In the genomic region with DNA sequence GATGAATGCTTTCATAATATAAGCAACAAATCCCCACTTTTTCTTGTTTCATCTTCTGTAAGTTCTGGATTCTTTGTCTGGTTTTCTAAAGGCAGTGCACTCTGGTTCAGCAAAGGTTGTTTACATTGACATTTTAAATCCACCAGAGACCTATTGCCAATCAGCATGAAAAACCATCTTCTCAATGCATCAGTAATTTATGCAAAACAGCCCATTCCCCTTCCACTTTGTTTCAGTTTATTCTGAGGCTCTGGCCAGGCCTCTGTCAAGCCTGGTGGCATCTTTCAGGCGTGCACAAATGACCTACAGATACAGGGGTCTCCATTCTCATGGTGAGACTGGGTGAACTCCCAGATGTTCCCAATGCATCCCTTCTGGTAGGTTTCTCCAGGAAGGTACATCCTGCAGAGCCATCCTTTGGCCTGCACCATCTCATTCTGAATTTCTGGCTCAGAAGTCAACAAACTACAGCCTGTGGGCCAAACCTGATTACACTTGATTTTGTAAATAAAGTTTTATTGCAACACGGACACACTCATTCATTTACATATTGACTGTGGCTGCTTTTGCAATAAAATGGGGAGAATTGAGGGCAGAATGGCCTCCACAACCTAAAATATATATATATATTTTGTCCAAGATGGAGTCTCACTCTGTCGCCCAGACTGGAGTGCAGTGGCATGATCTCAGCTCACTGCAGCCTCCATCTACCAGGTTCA, we compare ENCODE assay signal across 19 cellular contexts.
A peak's percentile ranks its signal among the peaks of the same experiment; 100 is the strongest.
DNase-seq lines count a peak whose midpoint lies in the region; ATAC-seq, FAIRE-seq and TF ChIP-seq lines count a peak whose summit lies in the region.
"Had no signal": no experiment of that assay in that cellular context is flagged by ENCODE, and none has a peak within 500 bp of the region (broad histone marks: within the 10 kb centered on the region; RNA-seq: fewer than 3 reads in every experiment).

No MANE protein-coding gene starts in this region.

- intact Hi-C loops in activated B cell treated with CpG ODN at 0.5 μM for 24 hours (cut with micrococcal nuclease) = loop anchor here (5.0 kb wide), 1 partner anchor 60 kb away; no protein-coding TSS in a partner anchor

- H3K4me3 Mint-ChIP-seq in activated B cell treated with CpG ODN at 0.5 μM for 24 hours = peak overlapping the region; percentile 56
- H3K4me3 Mint-ChIP-seq: T-helper 1 cell treated with Interleukin-12 subunit alpha and Interleukin-12 subunit beta and Interleukin-4 antibody, amounts not matched to agents 30 μg/mL and 1 μg/mL, for 36 hours had no signal

- TF ChIP-seq CTCF in activated B cell treated with CpG ODN at 0.5 μM for 24 hours (IDR thresholded peaks at IDR 0.05) (no peak), neural cell (IDR thresholded peaks at IDR 0.05; ENCODE audit: poor library complexity, severe bottlenecking) (no peak), coronary artery (IDR thresholded peaks at IDR 0.05) (no peak)

- H3K79me2 ChIP-seq in neural cell (replicated peaks; ENCODE audit: insufficient read depth, low read length) = no peaks in the 10 kb centered on the region

- H3K36me3 Mint-ChIP-seq in activated B cell treated with CpG ODN at 0.5 μM for 24 hours (ENCODE audit: low read depth) = no peaks in the 10 kb centered on the region

- CTCF ChIA-PET in activated B cell treated with CpG ODN at 0.5 μM for 24 hours (lab: Charles Lee) = no interaction called here

- H3K27me3 Mint-ChIP-seq in activated B cell treated with CpG ODN at 0.5 μM for 24 hours = peaks cover 16% of the 10 kb centered on the region

- H3K27ac ChIP-seq in BLaER1 (no peak overlapping the region), neural cell (ENCODE audit: low read length) (peak overlapping the region; percentile 82), coronary artery (no peak overlapping the region)

- H3K9ac ChIP-seq in BLaER1 = no peak overlapping the region
- peak overlapping the region; percentile 48 for H3K9ac ChIP-seq in neural cell (ENCODE audit: low read length)

- no peak for TF ChIP-seq EP300 in neural cell (conservative IDR thresholded peaks at IDR 0.05; ENCODE audit: poor library complexity, severe bottlenecking)

- TF ChIP-seq RAD21 in neural cell (conservative IDR thresholded peaks at IDR 0.05) = no peak

- no peaks in the 10 kb centered on the region for H3K9me3 Mint-ChIP-seq in activated B cell treated with CpG ODN at 0.5 μM for 24 hours
- H3K9me3 Mint-ChIP-seq: T-helper 1 cell treated with Interleukin-12 subunit alpha and Interleukin-12 subunit beta and Interleukin-4 antibody, amounts not matched to agents 30 μg/mL and 1 μg/mL, for 36 hours had no signal

- DNase-seq in GM19239 (ENCODE audit: insufficient read length, low spot score) (no peak), activated B cell treated with CpG ODN at 0.5 μM for 24 hours (no peak), coronary artery (ENCODE audit: low spot score) (no peak)
- DNase-seq in activated CD4-positive, alpha-beta T cell treated with anti-CD3 and anti-CD28 coated beads, Interleukin-2, amount 50 U/mL, for 48 hours = no peak
- DNase-seq: AML-193, DMS53, MG63, NCI-H1048, NCI-H1436 treated with DMSO at 0.1 percent for 48 hours, NCI-H1930, NCI-H774, OCI-M1, Right ventricle myocardium superior had no signal

- H3K4me2 ChIP-seq in BLaER1 (peak overlapping the region; percentile 47), neural cell (ENCODE audit: low read length) (peak overlapping the region; percentile 7)

- POLR2A ChIA-PET in activated B cell treated with CpG ODN at 0.5 μM for 24 hours (lab: Charles Lee) = no interaction called here

- no peaks in the 10 kb centered on the region for H4K20me1 ChIP-seq in BLaER1
- H4K20me1 ChIP-seq in neural cell (ENCODE audit: insufficient read depth) = no peaks in the 10 kb centered on the region

- no peaks in the 10 kb centered on the region for H3F3A ChIP-seq in neural cell (ENCODE audit: insufficient read depth, low read length, poor library complexity, severe bottlenecking)

- no peaks in the 10 kb centered on the region for H3K36me3 ChIP-seq in BLaER1
- H3K36me3 ChIP-seq in neural cell (ENCODE audit: insufficient read depth, low read length) = no peaks in the 10 kb centered on the region
- H3K36me3 ChIP-seq: MG63 had no signal

- H3K4me1 ChIP-seq in BLaER1 = peaks cover 56% of the 10 kb centered on the region

- H3K4me3 ChIP-seq in BLaER1 (no peak overlapping the region), neural cell (ENCODE audit: low read length) (peak overlapping the region; percentile 29), coronary artery (no peak overlapping the region)
- H3K4me3 ChIP-seq: MG63 had no signal

- no peak overlapping the region for H2AFZ ChIP-seq in neural cell (ENCODE audit: low read depth, low read length)

- no peaks in the 10 kb centered on the region for H3K9me2 ChIP-seq in neural cell (ENCODE audit: insufficient read depth, low read length)

- H3K27ac Mint-ChIP-seq in activated B cell treated with CpG ODN at 0.5 μM for 24 hours = no peak overlapping the region
- H3K27ac Mint-ChIP-seq: T-helper 1 cell treated with Interleukin-12 subunit alpha and Interleukin-12 subunit beta and Interleukin-4 antibody, amounts not matched to agents 30 μg/mL and 1 μg/mL, for 36 hours had no signal

- no peaks in the 10 kb centered on the region for H3K27me3 ChIP-seq in BLaER1
- no peaks in the 10 kb centered on the region for H3K27me3 ChIP-seq in neural cell (ENCODE audit: insufficient read depth, low read depth, low read length)

- H3K9me3 ChIP-seq in BLaER1 = no peaks in the 10 kb centered on the region
- no peaks in the 10 kb centered on the region for H3K9me3 ChIP-seq in neural cell (ENCODE audit: low read length)
- H3K9me3 ChIP-seq: MG63 had no signal

- H3K4me1 Mint-ChIP-seq in activated B cell treated with CpG ODN at 0.5 μM for 24 hours = peaks cover 22% of the 10 kb centered on the region

- peak; percentile 47 for FAIRE-seq in GM19239 (lab: Jason Lieb, UNC)
- FAIRE-seq: D721Med, GM18507 had no signal

- ATAC-seq in activated B cell treated with CpG ODN at 0.5 μM for 24 hours (ENCODE audit: low read depth) (peak; percentile 71), GM18502 (IDR thresholded peaks at IDR 0.05; ENCODE audit: poor library complexity, unreplicated experiment) (no peak)

TF ChIP-seq in neural cell, 6 proteins besides CTCF, POLR2A, EP300 and RAD21:
- TF ChIP-seq EZH2 (IDR thresholded peaks at IDR 0.05; ENCODE audit: borderline replicate concordance, insufficient read depth, low read length, poor library complexity, severe bottlenecking) = no peak
- no peak for TF ChIP-seq TAF1 (IDR thresholded peaks at IDR 0.05; ENCODE audit: low read depth)
- TF ChIP-seq SMC3 (conservative IDR thresholded peaks at IDR 0.05; ENCODE audit: poor library complexity) = no peak
- no peak for TF ChIP-seq POLR2AphosphoS5 (IDR thresholded peaks at IDR 0.05)
- TF ChIP-seq, protein P1, sequence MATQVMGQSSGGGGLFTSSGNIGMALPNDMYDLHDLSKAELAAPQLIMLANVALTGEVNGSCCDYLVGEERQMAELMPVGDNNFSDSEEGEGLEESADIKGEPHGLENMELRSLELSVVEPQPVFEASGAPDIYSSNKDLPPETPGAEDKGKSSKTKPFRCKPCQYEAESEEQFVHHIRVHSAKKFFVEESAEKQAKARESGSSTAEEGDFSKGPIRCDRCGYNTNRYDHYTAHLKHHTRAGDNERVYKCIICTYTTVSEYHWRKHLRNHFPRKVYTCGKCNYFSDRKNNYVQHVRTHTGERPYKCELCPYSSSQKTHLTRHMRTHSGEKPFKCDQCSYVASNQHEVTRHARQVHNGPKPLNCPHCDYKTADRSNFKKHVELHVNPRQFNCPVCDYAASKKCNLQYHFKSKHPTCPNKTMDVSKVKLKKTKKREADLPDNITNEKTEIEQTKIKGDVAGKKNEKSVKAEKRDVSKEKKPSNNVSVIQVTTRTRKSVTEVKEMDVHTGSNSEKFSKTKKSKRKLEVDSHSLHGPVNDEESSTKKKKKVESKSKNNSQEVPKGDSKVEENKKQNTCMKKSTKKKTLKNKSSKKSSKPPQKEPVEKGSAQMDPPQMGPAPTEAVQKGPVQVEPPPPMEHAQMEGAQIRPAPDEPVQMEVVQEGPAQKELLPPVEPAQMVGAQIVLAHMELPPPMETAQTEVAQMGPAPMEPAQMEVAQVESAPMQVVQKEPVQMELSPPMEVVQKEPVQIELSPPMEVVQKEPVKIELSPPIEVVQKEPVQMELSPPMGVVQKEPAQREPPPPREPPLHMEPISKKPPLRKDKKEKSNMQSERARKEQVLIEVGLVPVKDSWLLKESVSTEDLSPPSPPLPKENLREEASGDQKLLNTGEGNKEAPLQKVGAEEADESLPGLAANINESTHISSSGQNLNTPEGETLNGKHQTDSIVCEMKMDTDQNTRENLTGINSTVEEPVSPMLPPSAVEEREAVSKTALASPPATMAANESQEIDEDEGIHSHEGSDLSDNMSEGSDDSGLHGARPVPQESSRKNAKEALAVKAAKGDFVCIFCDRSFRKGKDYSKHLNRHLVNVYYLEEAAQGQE (IDR thresholded peaks at IDR 0.05; ENCODE audit: borderline replicate concordance) = no peak
